In genomic region chr18:63409301-63409700, GRCh38 we compare ENCODE assay signal across 15 cellular contexts. TPM values are rescaled to one million over a fixed set of nuclear protein-coding genes. Genes with fewer than 3 reads are reported as not detected.
DNase-seq lines count a peak whose midpoint lies in the region; ATAC-seq and TF ChIP-seq lines count a peak whose summit lies in the region.
"Had no signal": no experiment of that assay in that cellular context is flagged by ENCODE, and none has a peak within 500 bp of the region (broad histone marks: within the 10 kb centered on the region; RNA-seq: fewer than 3 reads in every experiment).

No MANE protein-coding gene starts in this region.

- H3K9me3 ChIP-seq in PC-3 (ENCODE audit: low read length) = no peaks in the 10 kb centered on the region
- H3K9me3 ChIP-seq in testis = no peaks in the 10 kb centered on the region
- H3K9me3 ChIP-seq: pancreas had no signal

- H3K79me2 ChIP-seq in PC-3 (ENCODE audit: low read length) = peaks cover 72% of the 10 kb centered on the region

- WGBS in testis, 2 donors = 73 to 86% methylated on average over 5 of the region's 5 CpGs

- intact Hi-C loops in activated CD4-positive, alpha-beta T cell treated with anti-CD3 and anti-CD28 coated beads, Interleukin-2, amount 10 ng/mL, durations not matched to agents 24 days and 14 days (cut with micrococcal nuclease) = no loop called here
- intact Hi-C loops in PC-3 (cut with micrococcal nuclease) = loop anchor here (5.0 kb wide), 1 partner anchor 68 kb away; the partner anchor contains the start of gene SERPINB5
- intact Hi-C loops in natural killer cell (cut with micrococcal nuclease) = no loop called here
- intact Hi-C loops in testis (cut with DNase I; ENCODE audit: low total_unique reads) = no loop called here

- peak overlapping the region; percentile 18; the same call in 1 of the 2 replicates for H3K4me3 ChIP-seq in PC-3 (ENCODE audit: low read length)
- no peak overlapping the region for H3K4me3 ChIP-seq in testis
- H3K4me3 ChIP-seq: pancreas had no signal

- BruUV-seq in PC-3 (replicated peaks; lab: Mats Ljungman, UMichigan) = no TSS peak

- H3K36me3 ChIP-seq in PC-3 (ENCODE audit: low read depth, low read length) (peaks cover 38% of the 10 kb centered on the region), testis (ENCODE audit: low read depth, missing control alignments) (no peaks in the 10 kb centered on the region)

- H3K4me3 Mint-ChIP-seq in activated CD4-positive, alpha-beta T cell treated with anti-CD3 and anti-CD28 coated beads, Interleukin-2, amount 10 ng/mL, durations not matched to agents 24 days and 14 days = no peak overlapping the region
- H3K4me3 Mint-ChIP-seq in natural killer cell = no peak overlapping the region

- CTCF ChIA-PET in PC-3 (lab: Charles Lee) = no interaction called here

- no peak for TF ChIP-seq CTCF in PC-3 (conservative IDR thresholded peaks at IDR 0.05; ENCODE audit: low read depth, low read length)
- no peak for TF ChIP-seq CTCF in natural killer cell (IDR thresholded peaks at IDR 0.05)
- TF ChIP-seq CTCF in testis (IDR thresholded peaks at IDR 0.05) = no peak

- H3K4me2 ChIP-seq in PC-3 (ENCODE audit: low read length) = peak overlapping the region; percentile 59

- peak overlapping the region; percentile 76 for H3K27ac Mint-ChIP-seq in activated CD4-positive, alpha-beta T cell treated with anti-CD3 and anti-CD28 coated beads, Interleukin-2, amount 10 ng/mL, durations not matched to agents 24 days and 14 days
- peak overlapping the region; percentile 23 to 26 for H3K27ac Mint-ChIP-seq in natural killer cell

- no peaks in the 10 kb centered on the region for H3K9me2 ChIP-seq in PC-3 (replicated peaks; ENCODE audit: low read length)

- H4K20me1 ChIP-seq in PC-3 (ENCODE audit: low read length) = no peaks in the 10 kb centered on the region

- H3K27me3 ChIP-seq in PC-3 (ENCODE audit: low read length) = no peaks in the 10 kb centered on the region
- H3K27me3 ChIP-seq in testis = no peaks in the 10 kb centered on the region
- H3K27me3 ChIP-seq: brain microvascular endothelial cell, pancreas had no signal

- H3K4me1 ChIP-seq in PC-3 (ENCODE audit: insufficient read depth, low read length) = peaks cover 49% of the 10 kb centered on the region
- H3K4me1 ChIP-seq in testis = peaks cover 6% of the 10 kb centered on the region

- H3K4me1 Mint-ChIP-seq in activated CD4-positive, alpha-beta T cell treated with anti-CD3 and anti-CD28 coated beads, Interleukin-2, amount 10 ng/mL, durations not matched to agents 24 days and 14 days = peaks cover 42% of the 10 kb centered on the region
- peaks cover 24 to 48% of the 10 kb centered on the region in 2 donors for H3K4me1 Mint-ChIP-seq in natural killer cell

- POLR2A ChIA-PET in PC-3 (lab: Charles Lee; ENCODE audit: unreplicated experiment) = interaction anchor here (0.6 kb wide), 1 partner anchor 386 kb away, joined by 4 read pairs; no protein-coding TSS in a partner anchor

- no peak overlapping the region for H2AFZ ChIP-seq in PC-3 (ENCODE audit: low read length)

- peak; percentile 67 for DNase-seq in activated CD4-positive, alpha-beta T cell treated with anti-CD3 and anti-CD28 coated beads, Interleukin-2, amount 10 ng/mL, durations not matched to agents 24 days and 14 days
- DNase-seq in activated CD4-positive, alpha-beta T cell treated with anti-CD3 and anti-CD28 coated beads, Interleukin-2, amount 50 U/mL, for 4 hours = no peak
- peak; percentile 80 for DNase-seq in PC-3
- peak; percentile 29 for DNase-seq in astrocyte of the hippocampus (ENCODE audit: low read depth, low spot score)
- no peak for DNase-seq in natural killer cell
- DNase-seq in amniotic stem cell (lab: John Stamatoyannopoulos, UW) = no peak
- no peak for DNase-seq in testis
- DNase-seq: brain microvascular endothelial cell; Calu3; effector CD8-positive, alpha-beta T cell; islet precursor cell; midbrain; NCI-H1048; pancreas had no signal

- ATAC-seq in PC-3 (peak; percentile 75), natural killer cell (no peak), HG02588 (IDR thresholded peaks at IDR 0.05; ENCODE audit: unreplicated experiment) (no peak)
- ATAC-seq: pancreas had no signal

- no peaks in the 10 kb centered on the region for H3K9me3 Mint-ChIP-seq in activated CD4-positive, alpha-beta T cell treated with anti-CD3 and anti-CD28 coated beads, Interleukin-2, amount 10 ng/mL, durations not matched to agents 24 days and 14 days
- H3K9me3 Mint-ChIP-seq in natural killer cell = no peaks in the 10 kb centered on the region

- H3K27ac ChIP-seq in PC-3 (ENCODE audit: low read length) (peak overlapping the region; percentile 84), testis (no peak overlapping the region)
- H3K27ac ChIP-seq: brain microvascular endothelial cell, pancreas had no signal

- no peaks in the 10 kb centered on the region for H3K27me3 Mint-ChIP-seq in activated CD4-positive, alpha-beta T cell treated with anti-CD3 and anti-CD28 coated beads, Interleukin-2, amount 10 ng/mL, durations not matched to agents 24 days and 14 days
- H3K27me3 Mint-ChIP-seq in natural killer cell (ENCODE audit: low read depth in 2 of 2) = no peaks in the 10 kb centered on the region

- H3F3A ChIP-seq in PC-3 (ENCODE audit: low read length, unreplicated experiment) = peaks cover 19% of the 10 kb centered on the region

- peaks cover 49% of the 10 kb centered on the region for H3K36me3 Mint-ChIP-seq in activated CD4-positive, alpha-beta T cell treated with anti-CD3 and anti-CD28 coated beads, Interleukin-2, amount 10 ng/mL, durations not matched to agents 24 days and 14 days (ENCODE audit: low read depth)
- H3K36me3 Mint-ChIP-seq in natural killer cell = peaks cover 28% of the 10 kb centered on the region

- no peak for TF ChIP-seq POLR2A in testis (IDR thresholded peaks at IDR 0.05)

- H3K9ac ChIP-seq in PC-3 (ENCODE audit: low read length) = peak overlapping the region; percentile 48; the same call in 1 of the 2 replicates

RNA-seq across cellular contexts. Expression of gene VPS4B, which starts 13.0 kb away (rescaled TPM):
- total RNA-seq in activated CD4-positive, alpha-beta T cell treated with anti-CD3 and anti-CD28 coated beads, Interleukin-2, amount 10 ng/mL, durations not matched to agents 24 days and 14 days = 50.8 and 62.1 TPM in 2 replicates
- total RNA-seq in PC-3 (2014; rRNA removed) = 44.7 and 50.3 TPM in 2 replicates
- 100 to 1,000 TPM; 101 to 128 (median 107) TPM for total RNA-seq in natural killer cell
- total RNA-seq in testis = 10 to 100 TPM; 25.6 to 30.9 TPM
- 36.0 TPM for polyA plus RNA-seq in testis (ENCODE audit: insufficient read depth, low read depth, low replicate concordance)

RNA-seq across cellular contexts. Expression of gene KDSR, which starts 42.3 kb away (rescaled TPM):
- total RNA-seq in activated CD4-positive, alpha-beta T cell treated with anti-CD3 and anti-CD28 coated beads, Interleukin-2, amount 10 ng/mL, durations not matched to agents 24 days and 14 days = 83.9 and 86.9 TPM in 2 replicates
- total RNA-seq in PC-3 (2014; rRNA removed) (15.8 and 16.1 TPM in 2 replicates), natural killer cell (10 to 100 TPM; 11.1 to 15.1 (median 11.6) TPM), testis (10 to 100 TPM; 41.7 to 64.1 TPM)
- 30.2 TPM for polyA plus RNA-seq in testis (ENCODE audit: insufficient read depth, low read depth, low replicate concordance)

Comparison
In these comparisons a context has a peak if more than half of its experiments do, and no peak if none do; other contexts are left out.
1. DNase-seq: peak in activated CD4-positive, alpha-beta T cell treated with anti-CD3 and anti-CD28 coated beads, Interleukin-2, amount 10 ng/mL, durations not matched to agents 24 days and 14 days (single experiment), PC-3 (single experiment) and astrocyte of the hippocampus (single experiment); none in activated CD4-positive, alpha-beta T cell treated with anti-CD3 and anti-CD28 coated beads, Interleukin-2, amount 50 U/mL, for 4 hours (0 of 2), natural killer cell (single experiment), amniotic stem cell (single experiment) and testis (single experiment).